In genomic region chrX:39476596-39476995, GRCh38 we compare ENCODE assay signal across 23 cellular contexts.
DNase-seq lines count a peak whose midpoint lies in the region; ATAC-seq and TF ChIP-seq lines count a peak whose summit lies in the region.
"Had no signal": no experiment of that assay in that cellular context is flagged by ENCODE, and none has a peak within 500 bp of the region (broad histone marks: within the 10 kb centered on the region; RNA-seq: fewer than 3 reads in every experiment).

No MANE protein-coding gene starts in this region.

- TF ChIP-seq EP300 in ovary (IDR thresholded peaks at IDR 0.05) = no peak
- TF ChIP-seq EP300 in transverse colon (IDR thresholded peaks at IDR 0.05; ENCODE audit: low read depth) = no peak

- WGBS in GM23248 (ENCODE audit: low coverage in 1 of 2, low lambda C conversion rate in 2 of 2, missing lambda C conversion rate in 2 of 2), 2 experiments = 9 to 16% methylated on average over 12 to 13 of the region's 13 CpGs
- 48% methylated on average over 13 of the region's 13 CpGs for WGBS in right cardiac atrium
- WGBS in ovary, 3 donors = 84 to 88% (median 87%) methylated on average over 13 of the region's 13 CpGs
- WGBS in transverse colon (ENCODE audit: low coverage in 1 of 2), 2 donors = 89% methylated on average over 13 of the region's 13 CpGs; no CpG with 5 or more reads in 1 of the 2 donors

- H3K4me1 Mint-ChIP-seq in brain (peaks cover 65% of the 10 kb centered on the region), progenitor cell of endocrine pancreas (ENCODE audit: low read depth) (peaks cover 28% of the 10 kb centered on the region)
- H3K4me1 Mint-ChIP-seq: central memory CD8-positive, alpha-beta T cell had no signal

- H3K36me3 ChIP-seq in GM23248 (ENCODE audit: low read depth) (no peaks in the 10 kb centered on the region), ovary (no peaks in the 10 kb centered on the region), transverse colon (no peaks in the 10 kb centered on the region)
- H3K36me3 ChIP-seq: ascending aorta, upper lobe of right lung had no signal

- intact Hi-C loops in right cardiac atrium (cut with DNase I) = no loop called here
- intact Hi-C loops in ovary (cut with DNase I) = no loop called here
- intact Hi-C loops in transverse colon (cut with DNase I; ENCODE audit: low total_unique reads) = no loop called here

- in situ Hi-C loops in GM23248 (cut with MboI) (no loop called here), transverse colon (cut with MboI; ENCODE audit: low pct_ligation_motif_present in 1 of 4, low pct_unique_long_range_greater_than_20kb in 1 of 4, low sequenced_read_pairs in 3 of 4) (no loop called here), GM13976 (cut with MboI; ENCODE audit: low sequenced_read_pairs, unreplicated experiment) (no loop called here)

- H3K9ac ChIP-seq in GM23248 = no peak overlapping the region

- H3K27me3 Mint-ChIP-seq in brain = no peaks in the 10 kb centered on the region
- no peaks in the 10 kb centered on the region for H3K27me3 Mint-ChIP-seq in progenitor cell of endocrine pancreas
- H3K27me3 Mint-ChIP-seq: activated naive CD4-positive, alpha-beta T cell treated with anti-CD3 and anti-CD28 coated beads, Interleukin-2, amount 50 U/mL, for 24 hours had no signal

- H3K9me3 Mint-ChIP-seq in brain (peaks cover 0 to 15% (median 0%) of the 10 kb centered on the region in 5 experiments), progenitor cell of endocrine pancreas (ENCODE audit: low read depth) (peaks cover 24% of the 10 kb centered on the region)
- H3K9me3 Mint-ChIP-seq: activated naive CD4-positive, alpha-beta T cell treated with anti-CD3 and anti-CD28 coated beads, Interleukin-2, amount 50 U/mL, for 24 hours; central memory CD8-positive, alpha-beta T cell; immature natural killer cell; natural killer cell treated with Interleukin-12 subunit alpha and Interleukin-12 subunit beta and Interleukin-15 and Interleukin-18, amount 100 ng/mL, for 72 hours had no signal

- H3K4me3 ChIP-seq in GM23248 (no peak overlapping the region), right cardiac atrium (ENCODE audit: low read length) (no peak overlapping the region), ovary (no peak overlapping the region), transverse colon (no peak overlapping the region)
- H3K4me3 ChIP-seq: ascending aorta, SK-N-MC, upper lobe of right lung had no signal

- no peaks in the 10 kb centered on the region for H3K79me2 ChIP-seq in GM23248 (ENCODE audit: insufficient read depth)

- H4K20me1 ChIP-seq in GM23248 (ENCODE audit: insufficient read depth) = no peaks in the 10 kb centered on the region

- H3K4me2 ChIP-seq in GM23248 (ENCODE audit: unreplicated experiment) = no peak overlapping the region

- H3K27me3 ChIP-seq in GM23248 (replicated peaks; ENCODE audit: insufficient read depth) (no peaks in the 10 kb centered on the region), right cardiac atrium (ENCODE audit: control insufficient read depth, insufficient read depth) (no peaks in the 10 kb centered on the region), ovary (no peaks in the 10 kb centered on the region), transverse colon (no peaks in the 10 kb centered on the region)
- H3K27me3 ChIP-seq: ascending aorta, upper lobe of right lung had no signal

- H3K36me3 Mint-ChIP-seq in brain (no peaks in the 10 kb centered on the region), progenitor cell of endocrine pancreas (ENCODE audit: insufficient read depth) (no peaks in the 10 kb centered on the region)
- H3K36me3 Mint-ChIP-seq: activated naive CD4-positive, alpha-beta T cell treated with anti-CD3 and anti-CD28 coated beads, Interleukin-2, amount 50 U/mL, for 24 hours; immature natural killer cell; natural killer cell treated with Interleukin-12 subunit alpha and Interleukin-12 subunit beta and Interleukin-15 and Interleukin-18, amount 100 ng/mL, for 72 hours had no signal

- H3K27ac ChIP-seq in GM23248 = no peak overlapping the region
- peak overlapping the region; percentile 78 for H3K27ac ChIP-seq in right cardiac atrium (ENCODE audit: low read length)
- no peak overlapping the region for H3K27ac ChIP-seq in ovary
- H3K27ac ChIP-seq in transverse colon = peak overlapping the region in 1 of 4 donors; percentile 38
- H3K27ac ChIP-seq: ascending aorta, SK-N-MC had no signal

- TF ChIP-seq POLR2A in ovary (IDR thresholded peaks at IDR 0.05) = no peak
- no peak for TF ChIP-seq POLR2A in transverse colon (IDR thresholded peaks at IDR 0.05)

- DNase-seq in GM23248 (peak; percentile 36), right cardiac atrium (peak; percentile 43 to 78 (median 76)), progenitor cell of endocrine pancreas (ENCODE audit: low spot score, unreplicated experiment) (no peak), ovary (no peak), transverse colon (no peak), GM13976 (ENCODE audit: low spot score) (no peak)
- DNase-seq: activated CD4-positive, alpha-beta T cell treated with anti-CD3 and anti-CD28 coated beads for 48 hours; GDM1; immature natural killer cell; KG1; NCI-H1436 treated with DMSO at 0.1 percent for 48 hours; NCI-H526 treated with DMSO at 0.1 percent for 48 hours; small intestine; stimulated activated CD4-positive, alpha-beta T cell treated with anti-CD3 and anti-CD28 coated beads, Interleukin-2, amount 100 ng/mL, for 24 hours; T-helper 17 cell; upper lobe of right lung had no signal

- no peaks in the 10 kb centered on the region for H3F3A ChIP-seq in GM23248 (ENCODE audit: insufficient read depth)

- H2AFZ ChIP-seq in GM23248 = no peak overlapping the region

- TF ChIP-seq CTCF in brain (conservative IDR thresholded peaks at IDR 0.05) (no peak), progenitor cell of endocrine pancreas (IDR thresholded peaks at IDR 0.05; ENCODE audit: unreplicated experiment) (no peak), ovary (IDR thresholded peaks at IDR 0.05) (no peak), transverse colon (IDR thresholded peaks at IDR 0.05) (no peak), GM13976 (IDR thresholded peaks at IDR 0.05; ENCODE audit: borderline replicate concordance, control extremely low read depth, extremely low read depth, insufficient read depth, missing control alignments) (no peak)

- no peaks in the 10 kb centered on the region for H3K9me2 ChIP-seq in GM23248 (ENCODE audit: insufficient read depth)

- H3K27ac Mint-ChIP-seq in brain (peak overlapping the region in 4 of 5 experiments; percentile 0 to 94 (median 56)), progenitor cell of endocrine pancreas (peak overlapping the region; percentile 84)
- H3K27ac Mint-ChIP-seq: activated naive CD4-positive, alpha-beta T cell treated with anti-CD3 and anti-CD28 coated beads, Interleukin-2, amount 50 U/mL, for 24 hours; natural killer cell treated with Interleukin-12 subunit alpha and Interleukin-12 subunit beta and Interleukin-15 and Interleukin-18, amount 100 ng/mL, for 72 hours; T-helper 17 cell had no signal

- no peak overlapping the region for H3K4me3 Mint-ChIP-seq in brain
- H3K4me3 Mint-ChIP-seq in progenitor cell of endocrine pancreas (ENCODE audit: low read depth) = no peak overlapping the region
- H3K4me3 Mint-ChIP-seq: activated naive CD4-positive, alpha-beta T cell treated with anti-CD3 and anti-CD28 coated beads, Interleukin-2, amount 50 U/mL, for 24 hours; central memory CD8-positive, alpha-beta T cell; immature natural killer cell; natural killer cell treated with Interleukin-12 subunit alpha and Interleukin-12 subunit beta and Interleukin-15 and Interleukin-18, amount 100 ng/mL, for 72 hours; T-helper 17 cell had no signal

- H3K4me1 ChIP-seq in GM23248 (ENCODE audit: insufficient read depth) = no peaks in the 10 kb centered on the region
- peaks cover 4% of the 10 kb centered on the region for H3K4me1 ChIP-seq in right cardiac atrium (ENCODE audit: control insufficient read depth, insufficient read depth, low read length)
- no peaks in the 10 kb centered on the region for H3K4me1 ChIP-seq in ovary (ENCODE audit: insufficient read depth)
- peaks cover 0 to 5% (median 0%) of the 10 kb centered on the region in 4 donors for H3K4me1 ChIP-seq in transverse colon
- H3K4me1 ChIP-seq: ascending aorta, upper lobe of right lung had no signal

- peak; percentile 56 to 61 for ATAC-seq in right cardiac atrium
- no peak for ATAC-seq in HG02588 (IDR thresholded peaks at IDR 0.05; ENCODE audit: unreplicated experiment)
- ATAC-seq: natural killer cell treated with Interleukin-12 subunit alpha and Interleukin-12 subunit beta and Interleukin-15 and Interleukin-18, amount 100 ng/mL, for 72 hours; T-helper 17 cell; upper lobe of right lung had no signal

- H3K9me3 ChIP-seq in GM23248 (ENCODE audit: low read depth) = no peaks in the 10 kb centered on the region
- H3K9me3 ChIP-seq in right cardiac atrium (ENCODE audit: control insufficient read depth, low read length) = no peaks in the 10 kb centered on the region
- no peaks in the 10 kb centered on the region for H3K9me3 ChIP-seq in ovary
- H3K9me3 ChIP-seq in transverse colon = no peaks in the 10 kb centered on the region
- H3K9me3 ChIP-seq: ascending aorta, upper lobe of right lung had no signal

Comparison
In these comparisons a context has a peak if more than half of its experiments do, and no peak if none do; other contexts are left out.
1. DNase-seq: peak in GM23248 (single experiment) and right cardiac atrium (3 of 3); none in progenitor cell of endocrine pancreas (single experiment), ovary (0 of 5), transverse colon (single experiment) and GM13976 (single experiment).